Comparison of ENCODE assay signal across 1 cellular context in the genomic region with DNA sequence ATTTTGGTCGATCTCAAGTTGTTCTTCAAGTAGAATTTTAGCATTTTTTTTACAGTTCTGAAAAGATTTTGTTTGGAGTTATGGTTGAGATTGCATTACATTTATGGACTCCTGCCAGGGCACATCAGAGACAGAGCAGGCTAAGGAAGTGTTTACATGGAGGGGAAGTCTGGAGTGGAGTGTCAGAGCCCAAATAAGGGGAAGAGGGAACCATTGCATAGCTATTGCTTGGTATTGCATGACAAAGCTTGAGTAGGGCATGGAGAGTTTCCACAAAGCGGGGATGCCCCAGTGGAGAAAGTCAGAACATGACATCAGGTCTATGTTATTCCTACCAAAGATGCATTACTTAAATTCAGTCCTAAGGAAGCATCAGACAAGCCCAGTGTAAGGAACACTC.
TF ChIP-seq lines count a peak whose summit lies in the region.

No MANE protein-coding gene starts in this region.

TF ChIP-seq in WTC11, 78 proteins besides CTCF, POLR2A, EP300 and RAD21 (continued from another document):
- TF ChIP-seq, protein P1, sequence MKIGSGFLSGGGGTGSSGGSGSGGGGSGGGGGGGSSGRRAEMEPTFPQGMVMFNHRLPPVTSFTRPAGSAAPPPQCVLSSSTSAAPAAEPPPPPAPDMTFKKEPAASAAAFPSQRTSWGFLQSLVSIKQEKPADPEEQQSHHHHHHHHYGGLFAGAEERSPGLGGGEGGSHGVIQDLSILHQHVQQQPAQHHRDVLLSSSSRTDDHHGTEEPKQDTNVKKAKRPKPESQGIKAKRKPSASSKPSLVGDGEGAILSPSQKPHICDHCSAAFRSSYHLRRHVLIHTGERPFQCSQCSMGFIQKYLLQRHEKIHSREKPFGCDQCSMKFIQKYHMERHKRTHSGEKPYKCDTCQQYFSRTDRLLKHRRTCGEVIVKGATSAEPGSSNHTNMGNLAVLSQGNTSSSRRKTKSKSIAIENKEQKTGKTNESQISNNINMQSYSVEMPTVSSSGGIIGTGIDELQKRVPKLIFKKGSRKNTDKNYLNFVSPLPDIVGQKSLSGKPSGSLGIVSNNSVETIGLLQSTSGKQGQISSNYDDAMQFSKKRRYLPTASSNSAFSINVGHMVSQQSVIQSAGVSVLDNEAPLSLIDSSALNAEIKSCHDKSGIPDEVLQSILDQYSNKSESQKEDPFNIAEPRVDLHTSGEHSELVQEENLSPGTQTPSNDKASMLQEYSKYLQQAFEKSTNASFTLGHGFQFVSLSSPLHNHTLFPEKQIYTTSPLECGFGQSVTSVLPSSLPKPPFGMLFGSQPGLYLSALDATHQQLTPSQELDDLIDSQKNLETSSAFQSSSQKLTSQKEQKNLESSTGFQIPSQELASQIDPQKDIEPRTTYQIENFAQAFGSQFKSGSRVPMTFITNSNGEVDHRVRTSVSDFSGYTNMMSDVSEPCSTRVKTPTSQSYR (CRISPR knock-in tag; IDR thresholded peaks at IDR 0.05) = no peak
- TF ChIP-seq, protein P2, sequence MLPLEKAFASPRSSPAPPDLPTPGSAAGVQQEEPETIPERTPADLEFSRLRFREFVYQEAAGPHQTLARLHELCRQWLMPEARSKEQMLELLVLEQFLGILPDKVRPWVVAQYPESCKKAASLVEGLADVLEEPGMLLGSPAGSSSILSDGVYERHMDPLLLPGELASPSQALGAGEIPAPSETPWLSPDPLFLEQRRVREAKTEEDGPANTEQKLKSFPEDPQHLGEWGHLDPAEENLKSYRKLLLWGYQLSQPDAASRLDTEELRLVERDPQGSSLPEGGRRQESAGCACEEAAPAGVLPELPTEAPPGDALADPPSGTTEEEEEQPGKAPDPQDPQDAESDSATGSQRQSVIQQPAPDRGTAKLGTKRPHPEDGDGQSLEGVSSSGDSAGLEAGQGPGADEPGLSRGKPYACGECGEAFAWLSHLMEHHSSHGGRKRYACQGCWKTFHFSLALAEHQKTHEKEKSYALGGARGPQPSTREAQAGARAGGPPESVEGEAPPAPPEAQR (CRISPR knock-in tag; IDR thresholded peaks at IDR 0.05) = no peak
- no peak for TF ChIP-seq TCF7 (CRISPR knock-in tag; IDR thresholded peaks at IDR 0.05; ENCODE audit: low read depth)
- TF ChIP-seq, protein P3, sequence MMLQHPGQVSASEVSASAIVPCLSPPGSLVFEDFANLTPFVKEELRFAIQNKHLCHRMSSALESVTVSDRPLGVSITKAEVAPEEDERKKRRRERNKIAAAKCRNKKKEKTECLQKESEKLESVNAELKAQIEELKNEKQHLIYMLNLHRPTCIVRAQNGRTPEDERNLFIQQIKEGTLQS (CRISPR knock-in tag; conservative IDR thresholded peaks at IDR 0.05) = no peak
- TF ChIP-seq, protein P4, sequence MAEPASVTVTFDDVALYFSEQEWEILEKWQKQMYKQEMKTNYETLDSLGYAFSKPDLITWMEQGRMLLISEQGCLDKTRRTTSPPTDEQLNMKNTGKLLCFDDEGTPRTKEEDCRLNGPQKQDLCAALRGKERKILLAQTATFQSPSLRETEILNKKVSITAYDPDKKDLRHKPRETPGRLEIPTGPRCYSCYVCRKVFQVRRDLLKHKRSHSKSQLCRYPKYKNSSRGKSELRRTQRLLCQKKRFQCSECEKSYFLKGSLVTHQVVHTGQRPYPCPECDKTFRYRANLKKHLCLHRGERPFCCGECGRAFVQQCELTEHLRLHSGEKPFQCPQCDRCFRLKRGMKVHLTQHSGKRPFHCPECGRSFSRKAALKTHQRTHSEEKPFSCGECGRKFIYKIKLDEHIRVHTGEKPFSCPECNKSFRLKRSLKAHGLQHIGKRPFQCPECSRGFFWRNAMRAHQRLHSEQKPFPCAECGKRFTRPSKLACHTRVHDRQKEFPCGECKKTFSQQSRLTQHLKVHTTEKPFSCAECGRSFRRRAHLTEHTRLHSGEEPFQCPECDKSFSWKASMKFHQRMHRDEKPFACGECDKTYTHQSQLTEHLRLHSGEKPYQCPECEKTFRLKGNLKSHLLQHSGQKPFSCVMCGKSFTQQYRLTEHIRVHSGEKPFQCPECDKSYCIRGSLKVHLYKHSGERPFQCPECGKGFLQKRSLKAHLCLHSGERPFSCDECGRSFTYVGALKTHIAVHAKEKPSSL (CRISPR knock-in tag; conservative IDR thresholded peaks at IDR 0.05) = no peak
- TF ChIP-seq, protein P5, sequence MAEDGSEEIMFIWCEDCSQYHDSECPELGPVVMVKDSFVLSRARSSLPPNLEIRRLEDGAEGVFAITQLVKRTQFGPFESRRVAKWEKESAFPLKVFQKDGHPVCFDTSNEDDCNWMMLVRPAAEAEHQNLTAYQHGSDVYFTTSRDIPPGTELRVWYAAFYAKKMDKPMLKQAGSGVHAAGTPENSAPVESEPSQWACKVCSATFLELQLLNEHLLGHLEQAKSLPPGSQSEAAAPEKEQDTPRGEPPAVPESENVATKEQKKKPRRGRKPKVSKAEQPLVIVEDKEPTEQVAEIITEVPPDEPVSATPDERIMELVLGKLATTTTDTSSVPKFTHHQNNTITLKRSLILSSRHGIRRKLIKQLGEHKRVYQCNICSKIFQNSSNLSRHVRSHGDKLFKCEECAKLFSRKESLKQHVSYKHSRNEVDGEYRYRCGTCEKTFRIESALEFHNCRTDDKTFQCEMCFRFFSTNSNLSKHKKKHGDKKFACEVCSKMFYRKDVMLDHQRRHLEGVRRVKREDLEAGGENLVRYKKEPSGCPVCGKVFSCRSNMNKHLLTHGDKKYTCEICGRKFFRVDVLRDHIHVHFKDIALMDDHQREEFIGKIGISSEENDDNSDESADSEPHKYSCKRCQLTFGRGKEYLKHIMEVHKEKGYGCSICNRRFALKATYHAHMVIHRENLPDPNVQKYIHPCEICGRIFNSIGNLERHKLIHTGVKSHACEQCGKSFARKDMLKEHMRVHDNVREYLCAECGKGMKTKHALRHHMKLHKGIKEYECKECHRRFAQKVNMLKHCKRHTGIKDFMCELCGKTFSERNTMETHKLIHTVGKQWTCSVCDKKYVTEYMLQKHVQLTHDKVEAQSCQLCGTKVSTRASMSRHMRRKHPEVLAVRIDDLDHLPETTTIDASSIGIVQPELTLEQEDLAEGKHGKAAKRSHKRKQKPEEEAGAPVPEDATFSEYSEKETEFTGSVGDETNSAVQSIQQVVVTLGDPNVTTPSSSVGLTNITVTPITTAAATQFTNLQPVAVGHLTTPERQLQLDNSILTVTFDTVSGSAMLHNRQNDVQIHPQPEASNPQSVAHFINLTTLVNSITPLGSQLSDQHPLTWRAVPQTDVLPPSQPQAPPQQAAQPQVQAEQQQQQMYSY (CRISPR knock-in tag; IDR thresholded peaks at IDR 0.05) = no peak
- TF ChIP-seq, protein P6, sequence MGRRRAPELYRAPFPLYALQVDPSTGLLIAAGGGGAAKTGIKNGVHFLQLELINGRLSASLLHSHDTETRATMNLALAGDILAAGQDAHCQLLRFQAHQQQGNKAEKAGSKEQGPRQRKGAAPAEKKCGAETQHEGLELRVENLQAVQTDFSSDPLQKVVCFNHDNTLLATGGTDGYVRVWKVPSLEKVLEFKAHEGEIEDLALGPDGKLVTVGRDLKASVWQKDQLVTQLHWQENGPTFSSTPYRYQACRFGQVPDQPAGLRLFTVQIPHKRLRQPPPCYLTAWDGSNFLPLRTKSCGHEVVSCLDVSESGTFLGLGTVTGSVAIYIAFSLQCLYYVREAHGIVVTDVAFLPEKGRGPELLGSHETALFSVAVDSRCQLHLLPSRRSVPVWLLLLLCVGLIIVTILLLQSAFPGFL (CRISPR knock-in tag; IDR thresholded peaks at IDR 0.05; ENCODE audit: borderline replicate concordance) = no peak
- TF ChIP-seq, protein P7, sequence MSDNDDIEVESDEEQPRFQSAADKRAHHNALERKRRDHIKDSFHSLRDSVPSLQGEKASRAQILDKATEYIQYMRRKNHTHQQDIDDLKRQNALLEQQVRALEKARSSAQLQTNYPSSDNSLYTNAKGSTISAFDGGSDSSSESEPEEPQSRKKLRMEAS (CRISPR knock-in tag; IDR thresholded peaks at IDR 0.05) = no peak
- TF ChIP-seq, protein P8, sequence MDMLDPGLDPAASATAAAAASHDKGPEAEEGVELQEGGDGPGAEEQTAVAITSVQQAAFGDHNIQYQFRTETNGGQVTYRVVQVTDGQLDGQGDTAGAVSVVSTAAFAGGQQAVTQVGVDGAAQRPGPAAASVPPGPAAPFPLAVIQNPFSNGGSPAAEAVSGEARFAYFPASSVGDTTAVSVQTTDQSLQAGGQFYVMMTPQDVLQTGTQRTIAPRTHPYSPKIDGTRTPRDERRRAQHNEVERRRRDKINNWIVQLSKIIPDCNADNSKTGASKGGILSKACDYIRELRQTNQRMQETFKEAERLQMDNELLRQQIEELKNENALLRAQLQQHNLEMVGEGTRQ (CRISPR knock-in tag; IDR thresholded peaks at IDR 0.05) = no peak
- TF ChIP-seq SMAD3 (CRISPR knock-in tag; IDR thresholded peaks at IDR 0.05; ENCODE audit: borderline replicate concordance) = no peak
- TF ChIP-seq PRRX2 (CRISPR knock-in tag; IDR thresholded peaks at IDR 0.05) = no peak
